Comparison of ENCODE assay signal across 1 cellular context in genomic region chr4:122167369-122167768, GRCh38.
TF ChIP-seq lines count a peak whose summit lies in the region.

No MANE protein-coding gene starts in this region.

TF ChIP-seq in H1, 55 proteins besides CTCF, POLR2A, EP300 and RAD21:
- TF ChIP-seq TBP (IDR thresholded peaks at IDR 0.05; ENCODE audit: low read depth, low read length) = no peak
- TF ChIP-seq EZH2 (IDR thresholded peaks at IDR 0.05; ENCODE audit: low read depth, low read length, severe bottlenecking) = no peak
- TF ChIP-seq RNF2 (IDR thresholded peaks at IDR 0.05; ENCODE audit: borderline replicate concordance, low read depth, low read length, missing control alignments, poor library complexity, severe bottlenecking) = no peak
- TF ChIP-seq CHD1 (IDR thresholded peaks at IDR 0.05; ENCODE audit: low read depth, low read length) = no peak
- TF ChIP-seq BCL11A (IDR thresholded peaks at IDR 0.05; ENCODE audit: low read depth in 2 of 2, low read length in 2 of 2) = no peak
- no peak for TF ChIP-seq RBBP5 (IDR thresholded peaks at IDR 0.05; ENCODE audit: borderline replicate concordance, low read depth, low read length)
TF ChIP-seq in H1: peak in this region for 0.
